In genomic region chr9:13267743-13268142, GRCh38 we compare ENCODE assay signal across 12 cellular contexts. TPM values are rescaled to one million over a fixed set of nuclear protein-coding genes. Genes with fewer than 3 reads are reported as not detected.
DNase-seq lines count a peak whose midpoint lies in the region; ATAC-seq and TF ChIP-seq lines count a peak whose summit lies in the region.
"Had no signal": no experiment of that assay in that cellular context is flagged by ENCODE, and none has a peak within 500 bp of the region (broad histone marks: within the 10 kb centered on the region; RNA-seq: fewer than 3 reads in every experiment).

No MANE protein-coding gene starts in this region.

- H3K4me3 ChIP-seq in heart left ventricle (no peak overlapping the region), ascending aorta (no peak overlapping the region), uterus (no peak overlapping the region), transverse colon (no peak overlapping the region)
- H3K4me3 ChIP-seq: dorsolateral prefrontal cortex, GM12878, lower lobe of right lung had no signal

- H3K27ac ChIP-seq in heart left ventricle, result peak overlapping the region in 9 of 12 donors; percentile 8 to 63 (median 29)
- H3K27ac ChIP-seq in ascending aorta, result peak overlapping the region; percentile 28 to 47
- peak overlapping the region; percentile 34 to 51 for H3K27ac ChIP-seq in uterus
- no peak overlapping the region for H3K27ac ChIP-seq in transverse colon
- H3K27ac ChIP-seq: lower lobe of right lung had no signal

- TF ChIP-seq POLR2A in heart left ventricle (IDR thresholded peaks at IDR 0.05), result no peak
- TF ChIP-seq POLR2A in uterus (IDR thresholded peaks at IDR 0.05), result peak in 1 of 2 donors; percentile 48
- no peak for TF ChIP-seq POLR2A in transverse colon (IDR thresholded peaks at IDR 0.05)

- ATAC-seq in heart left ventricle (peak in 3 of 4 donors; percentile 46 to 87 (median 69)), Right ventricle myocardium superior (ENCODE audit: poor library complexity) (no peak), sciatic nerve (no peak)
- ATAC-seq: GM12878, lower lobe of right lung had no signal

- DNase-seq in heart left ventricle, result no peak
- DNase-seq in Right ventricle myocardium superior, result no peak
- DNase-seq in ascending aorta (ENCODE audit: low spot score in 2 of 2), result no peak
- peak; percentile 14 for DNase-seq in iPS-NIHi7 (ENCODE audit: extremely low spot score)
- no peak for DNase-seq in uterus
- no peak for DNase-seq in transverse colon
- no peak for DNase-seq in sciatic nerve (ENCODE audit: low spot score)
- no peak for DNase-seq in CD1c-positive myeloid dendritic cell (ENCODE audit: extremely low spot score)
- DNase-seq: dorsolateral prefrontal cortex, lower lobe of right lung, NCI-H146 had no signal

- TF ChIP-seq EP300 in transverse colon (IDR thresholded peaks at IDR 0.05; ENCODE audit: low read depth), result no peak

- intact Hi-C loops in heart left ventricle (cut with DNase I) (loop anchor here in 1 of 10 donors (10.0 kb wide), 1 partner anchor 57 kb away; no protein-coding TSS in a partner anchor), Right ventricle myocardium superior (cut with DNase I) (no loop called here), ascending aorta (cut with DNase I) (no loop called here), uterus (cut with DNase I; ENCODE audit: low total_unique reads) (no loop called here), transverse colon (cut with DNase I; ENCODE audit: low total_unique reads) (no loop called here), sciatic nerve (cut with DNase I) (no loop called here)

- WGBS in heart left ventricle, 4 donors, result 36 to 49% (median 43%) methylated on average over 2 of the region's 2 CpGs
- 52 to 58% methylated on average over 2 of the region's 2 CpGs for WGBS in transverse colon (ENCODE audit: low coverage in 1 of 2), 2 donors

- TF ChIP-seq CTCF in heart left ventricle (IDR thresholded peaks at IDR 0.05), result no peak
- TF ChIP-seq CTCF in ascending aorta (IDR thresholded peaks at IDR 0.05), result no peak
- no peak for TF ChIP-seq CTCF in uterus (IDR thresholded peaks at IDR 0.05)
- TF ChIP-seq CTCF in transverse colon (IDR thresholded peaks at IDR 0.05), result no peak

- in situ Hi-C loops in transverse colon (cut with MboI; ENCODE audit: low pct_ligation_motif_present in 1 of 4, low pct_unique_long_range_greater_than_20kb in 1 of 4, low sequenced_read_pairs in 3 of 4), result no loop called here

- H3K4me1 ChIP-seq in heart left ventricle (peaks cover 4 to 67% (median 49%) of the 10 kb centered on the region in 12 donors), ascending aorta (peaks cover 4 to 29% of the 10 kb centered on the region in 2 donors), uterus (no peaks in the 10 kb centered on the region), transverse colon (peaks cover 0 to 13% (median 0%) of the 10 kb centered on the region in 4 donors)

- H3K36me3 ChIP-seq in heart left ventricle, result peaks cover 0 to 4% (median 0%) of the 10 kb centered on the region in 9 donors
- no peaks in the 10 kb centered on the region for H3K36me3 ChIP-seq in ascending aorta
- no peaks in the 10 kb centered on the region for H3K36me3 ChIP-seq in uterus
- no peaks in the 10 kb centered on the region for H3K36me3 ChIP-seq in transverse colon
- H3K36me3 ChIP-seq: lower lobe of right lung had no signal

- H3K27me3 ChIP-seq in heart left ventricle (no peaks in the 10 kb centered on the region), ascending aorta (no peaks in the 10 kb centered on the region), uterus (no peaks in the 10 kb centered on the region), transverse colon (no peaks in the 10 kb centered on the region)
- H3K27me3 ChIP-seq: dorsolateral prefrontal cortex had no signal

- H3K9me3 ChIP-seq in heart left ventricle (no peaks in the 10 kb centered on the region), ascending aorta (no peaks in the 10 kb centered on the region), uterus (no peaks in the 10 kb centered on the region), transverse colon (no peaks in the 10 kb centered on the region)
- H3K9me3 ChIP-seq: lower lobe of right lung had no signal

RNA-seq across cellular contexts. Expression of gene MPDZ, which starts 11.7 kb away (rescaled TPM):
- total RNA-seq in heart left ventricle (100 to 1,000 TPM in 1 of 9 donors, 10 to 100 TPM in 8; 60.7 to 106 (median 69.1) TPM), Right ventricle myocardium superior (64.3 TPM), ascending aorta (46.2 TPM), uterus (10 to 100 TPM; 52.9 to 84.6 (median 78.5) TPM), transverse colon (10 to 100 TPM in 3 of 4 donors, 1 to 10 TPM in 1; 9.7 to 62.1 (median 14.5) TPM), sciatic nerve (112 TPM)
- 10 to 100 TPM; 19.5 to 39.4 TPM for polyA plus RNA-seq in heart left ventricle
- polyA plus RNA-seq: GM12878 had no signal

Comparison
In these comparisons a context has a peak if more than half of its experiments do, and no peak if none do; other contexts are left out.
1. ATAC-seq: peak in heart left ventricle (3 of 4); none in Right ventricle myocardium superior (single experiment) and sciatic nerve (single experiment).
2. H3K27ac ChIP-seq: peak in heart left ventricle (9 of 12), ascending aorta (2 of 2) and uterus (2 of 2); none in transverse colon (0 of 4).